In the genomic region with DNA sequence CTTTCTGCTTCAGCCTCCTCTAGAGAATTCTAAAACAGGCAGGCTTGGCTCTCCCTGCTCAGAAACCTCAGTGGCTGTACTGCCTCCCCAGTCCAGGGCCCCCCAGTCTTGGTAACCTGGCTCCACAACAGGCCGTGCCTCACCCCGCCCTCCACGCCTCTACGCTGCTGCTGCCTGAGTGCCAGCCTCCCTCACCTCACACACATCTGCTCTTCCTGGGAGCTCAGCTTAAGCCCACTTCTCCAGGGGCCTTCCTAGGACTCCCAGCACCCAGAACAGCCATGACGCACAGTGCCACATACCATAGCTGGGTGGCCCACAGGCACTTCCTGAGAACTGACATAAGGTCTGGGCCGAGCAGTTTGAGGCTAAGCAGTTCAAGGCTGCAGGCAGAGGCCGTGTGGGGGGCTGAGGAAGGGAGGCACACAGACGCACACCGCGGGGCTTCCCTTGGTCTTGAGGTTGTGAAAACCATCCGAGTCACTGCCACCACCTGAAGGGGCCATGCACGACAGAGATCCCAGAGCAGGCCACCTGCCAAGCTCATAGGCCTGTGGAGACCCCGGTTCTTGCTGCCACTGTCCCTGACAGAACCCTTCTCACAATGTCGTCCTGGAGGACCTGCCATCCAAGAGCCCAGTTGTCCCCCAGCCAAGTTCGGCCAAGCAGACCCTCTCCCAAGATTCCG, we compare ENCODE assay signal across 8 cellular contexts. TPM values are rescaled to one million over a fixed set of nuclear protein-coding genes. Genes with fewer than 3 reads are reported as not detected.
DNase-seq lines count a peak whose midpoint lies in the region; ATAC-seq lines count a peak whose summit lies in the region.

No MANE protein-coding gene starts in this region.

- ATAC-seq in activated naive CD8-positive, alpha-beta T cell treated with anti-CD3 and anti-CD28 coated beads, Interleukin-2, amount 10 ng/mL, durations not matched to agents 7 days and 5 days (ENCODE audit: low read depth), result peak; percentile 82
- peak; percentile 88 for ATAC-seq in stimulated activated effector memory CD8-positive, alpha-beta T cell treated with anti-CD3 and anti-CD28 coated beads, Interleukin-12 subunit alpha, Interleukin-12 subunit beta, amount 100 ng/mL, for 72 hours
- ATAC-seq in GM19395 (IDR thresholded peaks at IDR 0.05; ENCODE audit: unreplicated experiment) (no peak), HG02642 (IDR thresholded peaks at IDR 0.05; ENCODE audit: poor library complexity, unreplicated experiment) (no peak)

- H3K27ac Mint-ChIP-seq in activated naive CD8-positive, alpha-beta T cell treated with anti-CD3 and anti-CD28 coated beads, Interleukin-2, amount 10 ng/mL, durations not matched to agents 7 days and 5 days, result peak overlapping the region; percentile 99
- H3K27ac Mint-ChIP-seq in stimulated activated effector memory CD8-positive, alpha-beta T cell treated with anti-CD3 and anti-CD28 coated beads, Interleukin-12 subunit alpha, Interleukin-12 subunit beta, amount 100 ng/mL, for 72 hours, result peak overlapping the region; percentile 97

- DNase-seq in activated T-cell treated with anti-CD3 and anti-CD28 coated beads for 24 hours (ENCODE audit: low read depth) (peak; percentile 19), activated T-cell treated with anti-CD3 and anti-CD28 coated beads for 4 hours (no peak), iPS-NIHi11 (ENCODE audit: low spot score) (peak; percentile 4), NCI-H2029 (lab: John Stamatoyannopoulos, UW) (no peak)
- DNase-seq in activated naive CD8-positive, alpha-beta T cell treated with anti-CD3 and anti-CD28 coated beads, Interleukin-2, amount 10 ng/mL, durations not matched to agents 7 days and 5 days, result peak; percentile 66
- peak; percentile 21 to 68 for DNase-seq in stimulated activated effector memory CD8-positive, alpha-beta T cell treated with anti-CD3 and anti-CD28 coated beads, Interleukin-12 subunit alpha, Interleukin-12 subunit beta, amount 100 ng/mL, for 72 hours (ENCODE audit: low spot score in 2 of 2)

- POLR2A ChIA-PET in activated naive CD8-positive, alpha-beta T cell treated with anti-CD3 and anti-CD28 coated beads, Interleukin-2, amount 10 ng/mL, durations not matched to agents 7 days and 5 days (lab: Charles Lee), result interaction anchor here (0.6 to 1.3 kb wide), 2 partner anchors 42 to 106 kb away, joined by 4 to 5 read pairs; a partner anchor contains a TSS

- no peaks in the 10 kb centered on the region for H3K27me3 Mint-ChIP-seq in activated naive CD8-positive, alpha-beta T cell treated with anti-CD3 and anti-CD28 coated beads, Interleukin-2, amount 10 ng/mL, durations not matched to agents 7 days and 5 days

- peak overlapping the region; percentile 82 for H3K4me3 Mint-ChIP-seq in activated naive CD8-positive, alpha-beta T cell treated with anti-CD3 and anti-CD28 coated beads, Interleukin-2, amount 10 ng/mL, durations not matched to agents 7 days and 5 days
- H3K4me3 Mint-ChIP-seq in stimulated activated effector memory CD8-positive, alpha-beta T cell treated with anti-CD3 and anti-CD28 coated beads, Interleukin-12 subunit alpha, Interleukin-12 subunit beta, amount 100 ng/mL, for 72 hours, result peak overlapping the region; percentile 62

- peaks cover 4% of the 10 kb centered on the region for H3K36me3 Mint-ChIP-seq in activated naive CD8-positive, alpha-beta T cell treated with anti-CD3 and anti-CD28 coated beads, Interleukin-2, amount 10 ng/mL, durations not matched to agents 7 days and 5 days
- peaks cover 11% of the 10 kb centered on the region for H3K36me3 Mint-ChIP-seq in stimulated activated effector memory CD8-positive, alpha-beta T cell treated with anti-CD3 and anti-CD28 coated beads, Interleukin-12 subunit alpha, Interleukin-12 subunit beta, amount 100 ng/mL, for 72 hours

- H3K4me1 Mint-ChIP-seq in activated naive CD8-positive, alpha-beta T cell treated with anti-CD3 and anti-CD28 coated beads, Interleukin-2, amount 10 ng/mL, durations not matched to agents 7 days and 5 days, result peaks cover 32% of the 10 kb centered on the region
- H3K4me1 Mint-ChIP-seq in stimulated activated effector memory CD8-positive, alpha-beta T cell treated with anti-CD3 and anti-CD28 coated beads, Interleukin-12 subunit alpha, Interleukin-12 subunit beta, amount 100 ng/mL, for 72 hours, result peaks cover 38% of the 10 kb centered on the region

- no peaks in the 10 kb centered on the region for H3K9me3 Mint-ChIP-seq in activated naive CD8-positive, alpha-beta T cell treated with anti-CD3 and anti-CD28 coated beads, Interleukin-2, amount 10 ng/mL, durations not matched to agents 7 days and 5 days
- no peaks in the 10 kb centered on the region for H3K9me3 Mint-ChIP-seq in stimulated activated effector memory CD8-positive, alpha-beta T cell treated with anti-CD3 and anti-CD28 coated beads, Interleukin-12 subunit alpha, Interleukin-12 subunit beta, amount 100 ng/mL, for 72 hours

RNA-seq across cellular contexts. Expression of a gene that starts 42.6 kb away (rescaled TPM):
- total RNA-seq in activated naive CD8-positive, alpha-beta T cell treated with anti-CD3 and anti-CD28 coated beads, Interleukin-2, amount 10 ng/mL, durations not matched to agents 7 days and 5 days, result 10 to 100 TPM; 41.7 to 47.5 TPM

Comparison
In these comparisons a context has a peak if more than half of its experiments do, and no peak if none do; other contexts are left out.
1. DNase-seq: peak in activated T-cell treated with anti-CD3 and anti-CD28 coated beads for 24 hours (single experiment), activated naive CD8-positive, alpha-beta T cell treated with anti-CD3 and anti-CD28 coated beads, Interleukin-2, amount 10 ng/mL, durations not matched to agents 7 days and 5 days (single experiment), iPS-NIHi11 (single experiment) and stimulated activated effector memory CD8-positive, alpha-beta T cell treated with anti-CD3 and anti-CD28 coated beads, Interleukin-12 subunit alpha, Interleukin-12 subunit beta, amount 100 ng/mL, for 72 hours (2 of 2); none in activated T-cell treated with anti-CD3 and anti-CD28 coated beads for 4 hours (single experiment) and NCI-H2029 (single experiment).
2. ATAC-seq: peak in activated naive CD8-positive, alpha-beta T cell treated with anti-CD3 and anti-CD28 coated beads, Interleukin-2, amount 10 ng/mL, durations not matched to agents 7 days and 5 days (single experiment) and stimulated activated effector memory CD8-positive, alpha-beta T cell treated with anti-CD3 and anti-CD28 coated beads, Interleukin-12 subunit alpha, Interleukin-12 subunit beta, amount 100 ng/mL, for 72 hours (single experiment); none in GM19395 (single experiment) and HG02642 (single experiment).